ENCODE assay signal across 21 cellular contexts in genomic region chr18:72973831-72974230, GRCh38.
"Had no signal": no experiment of that assay in that cellular context is flagged by ENCODE, and none has a peak within 500 bp of the region (broad histone marks: within the 10 kb centered on the region; RNA-seq: fewer than 3 reads in every experiment).

No MANE protein-coding gene starts in this region.

- H3K36me3 ChIP-seq: MG63, SJSA1 had no signal

- H3K4me1 ChIP-seq: SJSA1 had no signal

- H3K9me3 ChIP-seq: MG63, SJSA1 had no signal

- H3K27me3 ChIP-seq: MG63, SJSA1 had no signal

- FAIRE-seq: HTR-8/SVneo, RCC 7860 had no signal

- DNase-seq: KBM-7, MG63, NCI-H1092 treated with DMSO at 0.1 percent for 48 hours, NCI-H1436, NCI-H187, NCI-H2029, NCI-H2081 treated with DMSO at 0.1 percent for 48 hours, NCI-H2171, NCI-H226, NCI-H446, NCI-H510A, NCI-H524 treated with DMSO at 0.1 percent for 48 hours, NCI-H69, NCI-H774, Right ventricle myocardium superior, SIG-M5 had no signal

- H3K27ac ChIP-seq: HL-60, SJSA1, SK-N-MC had no signal

- H3K4me3 ChIP-seq: MG63, SJSA1, SK-N-MC had no signal
